ENCODE assay signal across 8 cellular contexts in the genomic region with DNA sequence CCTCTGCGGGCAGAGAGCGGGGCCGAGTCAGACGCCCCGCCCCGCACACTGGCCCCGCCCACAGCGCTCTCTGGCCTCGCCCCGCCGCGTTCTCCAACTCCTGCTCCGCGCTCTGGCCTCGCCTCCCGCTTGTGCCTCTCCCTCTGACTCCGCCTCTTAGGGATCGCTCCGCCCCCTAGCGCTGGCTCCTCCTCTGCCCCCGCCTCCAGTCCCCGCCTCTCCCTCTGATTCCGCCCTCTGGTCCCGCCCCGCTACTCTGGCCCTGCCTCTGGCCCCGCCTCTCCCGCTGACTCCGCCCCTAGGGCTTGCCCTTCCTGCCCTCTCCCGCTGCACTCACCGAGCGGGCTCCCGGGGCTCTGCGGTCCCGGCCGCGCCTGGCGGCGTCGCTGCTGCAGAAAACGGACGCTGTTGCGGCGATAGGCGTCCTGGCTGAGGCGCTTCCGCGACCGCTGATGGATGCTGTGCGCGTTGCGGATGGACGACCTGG.
DNase-seq lines count a peak whose midpoint lies in the region; ATAC-seq and TF ChIP-seq lines count a peak whose summit lies in the region.
"Not testable (repeated sequence)": the region's sequence is repeated elsewhere in the genome, so short reads cannot be mapped to it uniquely, and the experiment has no call there.

No MANE protein-coding gene starts in this region.

- not testable (repeated sequence) for H4K20me1 ChIP-seq in DND-41 (ENCODE audit: insufficient read depth, low read length)

- H3K4me2 ChIP-seq in DND-41 (ENCODE audit: insufficient read depth, low read length) = peak overlapping the region; percentile 67

- H3K9me3 Mint-ChIP-seq in activated naive CD8-positive, alpha-beta T cell treated with anti-CD3 and anti-CD28 coated beads for 36 hours = not testable (repeated sequence)

- not testable (repeated sequence) for H3K36me3 ChIP-seq in DND-41 (ENCODE audit: insufficient read depth, low read length); cardiac muscle cell; ovary

- peak; percentile 90 for ATAC-seq in DND-41 (ENCODE audit: insufficient read depth, low read depth)
- ATAC-seq in GM21576 (IDR thresholded peaks at IDR 0.05; ENCODE audit: unreplicated experiment) = peak; percentile 85
- ATAC-seq in HG03342 (IDR thresholded peaks at IDR 0.05; ENCODE audit: unreplicated experiment) = peak; percentile 84
- ATAC-seq in activated CD4-positive, CD25-positive, alpha-beta regulatory T cell treated with anti-CD3 and anti-CD28 coated beads, Interleukin-2, amount 50 U/mL, for 24 hours = peak; percentile 90 to 92

- H3K4me3 ChIP-seq in DND-41 (ENCODE audit: low read depth in 1 of 2, low read length in 2 of 2) (peak overlapping the region in 1 of 2 experiments; percentile 46; a peak in 2 of 4 replicates), cardiac muscle cell (peak overlapping the region; percentile 30), ovary (peak overlapping the region; percentile 30)

- peak overlapping the region; percentile 37 for H3K4me3 Mint-ChIP-seq in activated naive CD8-positive, alpha-beta T cell treated with anti-CD3 and anti-CD28 coated beads for 36 hours

- H3K4me1 Mint-ChIP-seq in activated naive CD8-positive, alpha-beta T cell treated with anti-CD3 and anti-CD28 coated beads for 36 hours = not testable (repeated sequence)

- H3K9me3 ChIP-seq in DND-41 (ENCODE audit: insufficient read depth, low read length, severe bottlenecking); cardiac muscle cell (ENCODE audit: low read depth); ovary: not testable (repeated sequence)

- H3K4me1 ChIP-seq in DND-41 (ENCODE audit: insufficient read depth, low read length); cardiac muscle cell (ENCODE audit: low read depth); ovary (ENCODE audit: insufficient read depth): not testable (repeated sequence)

- not testable (repeated sequence) for H3K27me3 ChIP-seq in DND-41 (ENCODE audit: insufficient read depth, low read length, poor library complexity); cardiac muscle cell; ovary

- not testable (repeated sequence) for TF ChIP-seq EP300 in ovary (IDR thresholded peaks at IDR 0.05)

- TF ChIP-seq CTCF in DND-41 (IDR thresholded peaks at IDR 0.05; ENCODE audit: borderline replicate concordance, extremely low read depth, low read length, poor library complexity, severe bottlenecking); cardiac muscle cell (IDR thresholded peaks at IDR 0.05; ENCODE audit: low read depth, low read length); ovary (IDR thresholded peaks at IDR 0.05): not testable (repeated sequence)

- not testable (repeated sequence) for TF ChIP-seq POLR2A in ovary (IDR thresholded peaks at IDR 0.05)

- H3K27ac Mint-ChIP-seq in activated naive CD8-positive, alpha-beta T cell treated with anti-CD3 and anti-CD28 coated beads for 36 hours = not testable (repeated sequence)

- H2AFZ ChIP-seq in DND-41 (ENCODE audit: low read depth, low read length) = not testable (repeated sequence)

- not testable (repeated sequence) for H3K27me3 Mint-ChIP-seq in activated naive CD8-positive, alpha-beta T cell treated with anti-CD3 and anti-CD28 coated beads for 36 hours

- DNase-seq in DND-41 = peak; percentile 96
- peak; percentile 91 for DNase-seq in activated naive CD8-positive, alpha-beta T cell treated with anti-CD3 and anti-CD28 coated beads for 36 hours
- DNase-seq in cardiac muscle cell (ENCODE audit: low read depth in 1 of 2, low spot score in 1 of 2) = not testable (repeated sequence)
- peak; percentile 94 to 98 (median 97) for DNase-seq in ovary
- DNase-seq in stimulated activated CD8-positive, alpha-beta memory T cell treated with anti-CD3 and anti-CD28 coated beads, Interleukin-4, amount 100 ng/mL, for 24 hours (ENCODE audit: low read depth) = peak; percentile 84

- peak overlapping the region; percentile 48; the same call in 1 of the 2 replicates for H3K9ac ChIP-seq in DND-41 (ENCODE audit: low read depth, low read length)

- H3K36me3 Mint-ChIP-seq in activated naive CD8-positive, alpha-beta T cell treated with anti-CD3 and anti-CD28 coated beads for 36 hours = not testable (repeated sequence)

- not testable (repeated sequence) for H3K27ac ChIP-seq in DND-41 (ENCODE audit: low read length); cardiac muscle cell; ovary

- WGBS in ovary, 3 donors = 1% methylated on average over 35 of the region's 52 CpGs; no CpG with 5 or more reads in 2 of the 3 donors

- intact Hi-C loops in ovary (cut with DNase I) = not testable (repeated sequence)

- not testable (repeated sequence) for H3K79me2 ChIP-seq in DND-41 (ENCODE audit: insufficient read depth, low read length)
